ENCODE assay signal across 34 cellular contexts in genomic region chr1:201479331-201479730, GRCh38. TPM values are rescaled to one million over a fixed set of nuclear protein-coding genes. Genes with fewer than 3 reads are reported as not detected.
DNase-seq lines count a peak whose midpoint lies in the region; ATAC-seq and TF ChIP-seq lines count a peak whose summit lies in the region.
"Had no signal": no experiment of that assay in that cellular context is flagged by ENCODE, and none has a peak within 500 bp of the region (broad histone marks: within the 10 kb centered on the region; RNA-seq: fewer than 3 reads in every experiment).

No MANE protein-coding gene starts in this region.

- peaks cover 5% of the 10 kb centered on the region for H3K36me3 Mint-ChIP-seq in activated CD4-positive, alpha-beta T cell treated with anti-CD3 and anti-CD28 coated beads, Interleukin-2, amount 10 ng/mL, durations not matched to agents 7 days and 5 days (ENCODE audit: low read depth)
- H3K36me3 Mint-ChIP-seq: activated naive CD4-positive, alpha-beta T cell treated with anti-CD3 and anti-CD28 coated beads, Interleukin-2, amount 50 U/mL, for 72 hours had no signal

- H3K4me3 ChIP-seq in colonic mucosa (no peak overlapping the region), muscle layer of colon (ENCODE audit: low read depth in 1 of 2, low read length in 2 of 2) (no peak overlapping the region), suprapubic skin (no peak overlapping the region), right lobe of liver (no peak overlapping the region)
- H3K4me3 ChIP-seq: GM23248, mucosa of descending colon had no signal

- TF ChIP-seq POLR2A in suprapubic skin (IDR thresholded peaks at IDR 0.05) (no peak), right lobe of liver (IDR thresholded peaks at IDR 0.05) (no peak)

- POLR2A ChIA-PET in activated CD4-positive, alpha-beta T cell treated with anti-CD3 and anti-CD28 coated beads, Interleukin-2, amount 10 ng/mL, durations not matched to agents 7 days and 5 days (lab: Charles Lee) = interaction anchor here (0.5 to 0.6 kb wide), 2 partner anchors 34 to 73 kb away, joined by 3 to 4 read pairs; no protein-coding TSS in a partner anchor

- DNase-seq in activated CD4-positive, alpha-beta T cell treated with anti-CD3 and anti-CD28 coated beads, Interleukin-2, amount 10 ng/mL, durations not matched to agents 7 days and 5 days = no peak
- DNase-seq in activated CD4-positive, alpha-beta T cell treated with anti-CD3 and anti-CD28 coated beads for 1 hour = no peak
- DNase-seq in colonic mucosa = no peak
- DNase-seq in suprapubic skin (ENCODE audit: low spot score in 2 of 2) = no peak
- no peak for DNase-seq in SIG-M5 (lab: John Stamatoyannopoulos, UW)
- no peak for DNase-seq in right lobe of liver
- DNase-seq: activated CD4-positive, alpha-beta T cell treated with anti-CD3 and anti-CD28 coated beads for 4 hours; activated effector memory CD4-positive, alpha-beta T cell treated with Interleukin-2 at 50 U/mL for 16 hours; CD4-positive, CD25-positive, alpha-beta regulatory T cell; DMS79 treated with DMSO at 0.1 percent for 48 hours; foreskin melanocyte; GDM1; hippocampal formation; mammary epithelial cell; mucosa of descending colon; NCI-H1092 treated with DMSO at 0.1 percent for 48 hours; NCI-H1694 treated with DMSO at 0.1 percent for 48 hours; NCI-H446; NCI-H748 treated with DMSO at 0.1 percent for 48 hours; nephron progenitor cell; spleen; SW 1271; trophoblast cell had no signal

- no peak for TF ChIP-seq EP300 in suprapubic skin (IDR thresholded peaks at IDR 0.05)

- intact Hi-C loops in colonic mucosa (cut with DNase I) (no loop called here), right lobe of liver (cut with DNase I) (no loop called here)

- H3K4me1 Mint-ChIP-seq in activated CD4-positive, alpha-beta T cell treated with anti-CD3 and anti-CD28 coated beads, Interleukin-2, amount 10 ng/mL, durations not matched to agents 7 days and 5 days = peaks cover 34% of the 10 kb centered on the region

- no peak overlapping the region for H3K4me3 Mint-ChIP-seq in activated CD4-positive, alpha-beta T cell treated with anti-CD3 and anti-CD28 coated beads, Interleukin-2, amount 10 ng/mL, durations not matched to agents 7 days and 5 days

- TF ChIP-seq CTCF in colonic mucosa (IDR thresholded peaks at IDR 0.05) (no peak), suprapubic skin (IDR thresholded peaks at IDR 0.05) (no peak), right lobe of liver (IDR thresholded peaks at IDR 0.05) (no peak)

- H3K9me3 Mint-ChIP-seq in activated CD4-positive, alpha-beta T cell treated with anti-CD3 and anti-CD28 coated beads, Interleukin-2, amount 10 ng/mL, durations not matched to agents 7 days and 5 days = no peaks in the 10 kb centered on the region
- H3K9me3 Mint-ChIP-seq: activated naive CD4-positive, alpha-beta T cell treated with anti-CD3 and anti-CD28 coated beads, Interleukin-2, amount 50 U/mL, for 72 hours; CD4-positive, CD25-positive, alpha-beta regulatory T cell; nephron progenitor cell had no signal

- peak overlapping the region; percentile 72 for H3K27ac ChIP-seq in colonic mucosa
- peak overlapping the region; percentile 84 for H3K27ac ChIP-seq in muscle layer of colon (ENCODE audit: low read depth, low read length)
- peak overlapping the region; percentile 73 for H3K27ac ChIP-seq in suprapubic skin
- H3K27ac ChIP-seq in right lobe of liver = no peak overlapping the region
- H3K27ac ChIP-seq: GM23248 had no signal

- peak overlapping the region; percentile 11 for H3K27ac Mint-ChIP-seq in activated CD4-positive, alpha-beta T cell treated with anti-CD3 and anti-CD28 coated beads, Interleukin-2, amount 10 ng/mL, durations not matched to agents 7 days and 5 days
- H3K27ac Mint-ChIP-seq: activated naive CD4-positive, alpha-beta T cell treated with anti-CD3 and anti-CD28 coated beads, Interleukin-2, amount 50 U/mL, for 72 hours; CD4-positive, CD25-positive, alpha-beta regulatory T cell; nephron progenitor cell had no signal

- H3K27me3 ChIP-seq in colonic mucosa = no peaks in the 10 kb centered on the region
- H3K27me3 ChIP-seq in muscle layer of colon (ENCODE audit: control insufficient read depth in 1 of 2, insufficient read depth in 2 of 2, low read length in 2 of 2) = no peaks in the 10 kb centered on the region
- no peaks in the 10 kb centered on the region for H3K27me3 ChIP-seq in suprapubic skin
- H3K27me3 ChIP-seq in right lobe of liver = no peaks in the 10 kb centered on the region
- H3K27me3 ChIP-seq: ascending aorta had no signal

- CTCF ChIA-PET in activated CD4-positive, alpha-beta T cell treated with anti-CD3 and anti-CD28 coated beads, Interleukin-2, amount 10 ng/mL, durations not matched to agents 7 days and 5 days (lab: Charles Lee) = interaction anchor here (1.2 to 9.8 kb wide), 4 partner anchors 22 to 36 kb away, joined by 3 to 156 read pairs (median 36); no protein-coding TSS in a partner anchor

- H3K27me3 Mint-ChIP-seq in activated CD4-positive, alpha-beta T cell treated with anti-CD3 and anti-CD28 coated beads, Interleukin-2, amount 10 ng/mL, durations not matched to agents 7 days and 5 days = peaks cover 32% of the 10 kb centered on the region

- no peak overlapping the region for H3K9ac ChIP-seq in colonic mucosa (ENCODE audit: low read depth in 2 of 2, low read length in 2 of 2)
- no peak overlapping the region for H3K9ac ChIP-seq in muscle layer of colon (ENCODE audit: low read length)
- H3K9ac ChIP-seq: GM23248 had no signal

- peaks cover 16% of the 10 kb centered on the region for H3K4me1 ChIP-seq in colonic mucosa
- peaks cover 20% of the 10 kb centered on the region for H3K4me1 ChIP-seq in muscle layer of colon (ENCODE audit: insufficient read depth, low read length)
- H3K4me1 ChIP-seq in suprapubic skin = peaks cover 65% of the 10 kb centered on the region
- peaks cover 0 to 23% (median 9%) of the 10 kb centered on the region in 4 donors for H3K4me1 ChIP-seq in right lobe of liver

- 31% methylated on average over 4 of the region's 4 CpGs for WGBS in suprapubic skin
- 100% methylated on average over 1 of the region's 4 CpGs for WGBS in right lobe of liver (ENCODE audit: insufficient coverage, low coverage, low lambda C conversion rate, missing lambda C conversion rate)

- H3K36me3 ChIP-seq in colonic mucosa (no peaks in the 10 kb centered on the region), muscle layer of colon (ENCODE audit: insufficient read depth, low read length) (peaks cover 11% of the 10 kb centered on the region), suprapubic skin (peaks cover 10% of the 10 kb centered on the region), right lobe of liver (peaks cover 0 to 10% (median 0%) of the 10 kb centered on the region in 4 donors)

- no peaks in the 10 kb centered on the region for H3K9me3 ChIP-seq in colonic mucosa
- no peaks in the 10 kb centered on the region for H3K9me3 ChIP-seq in muscle layer of colon (ENCODE audit: low read length)
- H3K9me3 ChIP-seq in suprapubic skin = no peaks in the 10 kb centered on the region
- H3K9me3 ChIP-seq in right lobe of liver = no peaks in the 10 kb centered on the region
- H3K9me3 ChIP-seq: ascending aorta, mucosa of descending colon, spleen had no signal

- ATAC-seq in right lobe of liver (no peak), GM21717 (IDR thresholded peaks at IDR 0.05; ENCODE audit: unreplicated experiment) (no peak)
- ATAC-seq: activated naive CD4-positive, alpha-beta T cell treated with anti-CD3 and anti-CD28 coated beads, Interleukin-2, amount 50 U/mL, for 72 hours; esophagus mucosa; mucosa of descending colon; Panc1 had no signal

RNA-seq across cellular contexts. Expression of gene PHLDA3, which starts 10.3 kb away (rescaled TPM):
- 10 to 100 TPM; 12.1 to 18.8 TPM for total RNA-seq in activated CD4-positive, alpha-beta T cell treated with anti-CD3 and anti-CD28 coated beads, Interleukin-2, amount 10 ng/mL, durations not matched to agents 7 days and 5 days
- 10 to 100 TPM; 13.1 to 21.2 TPM for total RNA-seq in colonic mucosa
- 10 to 100 TPM; 31.5 to 61.1 (median 44.5) TPM for total RNA-seq in suprapubic skin
- total RNA-seq in right lobe of liver = 10 to 100 TPM in 1 of 6 experiments, 1 to 10 TPM in 5; 1.0 to 10.9 (median 2.7) TPM

RNA-seq across cellular contexts. Expression of gene CSRP1, which starts 27.6 kb away (rescaled TPM):
- total RNA-seq in activated CD4-positive, alpha-beta T cell treated with anti-CD3 and anti-CD28 coated beads, Interleukin-2, amount 10 ng/mL, durations not matched to agents 7 days and 5 days = 10 to 100 TPM; 82.4 to 83.4 TPM
- total RNA-seq in colonic mucosa = 100 to 1,000 TPM; 186 to 376 TPM
- total RNA-seq in suprapubic skin = 100 to 1,000 TPM; 379 to 436 (median 414) TPM
- total RNA-seq in right lobe of liver = 100 to 1,000 TPM in 2 of 6 experiments, 10 to 100 TPM in 4; 54.9 to 158 (median 87.0) TPM

RNA-seq across cellular contexts. Expression of gene TNNI1, which starts 57.8 kb away (rescaled TPM):
- total RNA-seq in activated CD4-positive, alpha-beta T cell treated with anti-CD3 and anti-CD28 coated beads, Interleukin-2, amount 10 ng/mL, durations not matched to agents 7 days and 5 days = not detected
- not detected for total RNA-seq in colonic mucosa
- under 1 TPM in 2 of 4 donors, not detected in 2; 0.23 to 0.44 TPM for total RNA-seq in suprapubic skin
- 1 to 10 TPM in 1 of 6 experiments, under 1 TPM in 2, not detected in 3; 0.26 to 2.0 (median 0.37) TPM for total RNA-seq in right lobe of liver
- total RNA-seq: activated CD8-positive, alpha-beta memory T cell treated with anti-CD3 and anti-CD28 coated beads for 36 hours; activated naive CD4-positive, alpha-beta T cell treated with anti-CD3 and anti-CD28 coated beads, Interleukin-2, amount 50 U/mL, for 72 hours; ascending aorta; CD4-positive, CD25-positive, alpha-beta regulatory T cell; esophagus mucosa; GM23248; HT1080; mammary epithelial cell; osteoblast; renal cortical epithelial cell; spleen had no signal

RNA-seq across cellular contexts. Expression of gene NAV1, which starts 59.6 kb away (rescaled TPM):
- 1 to 10 TPM; 2.0 to 2.7 TPM for total RNA-seq in activated CD4-positive, alpha-beta T cell treated with anti-CD3 and anti-CD28 coated beads, Interleukin-2, amount 10 ng/mL, durations not matched to agents 7 days and 5 days
- total RNA-seq in colonic mucosa = 10 to 100 TPM; 17.9 to 24.1 TPM
- total RNA-seq in suprapubic skin = 10 to 100 TPM; 17.4 to 36.9 (median 25.5) TPM
- 1 to 10 TPM; 2.1 to 7.4 (median 3.7) TPM for total RNA-seq in right lobe of liver

Comparison
In these comparisons a context has a peak if more than half of its experiments do, and no peak if none do; other contexts are left out.
1. H3K27ac ChIP-seq: peak in colonic mucosa (single experiment), muscle layer of colon (single experiment) and suprapubic skin (single experiment); none in right lobe of liver (0 of 3).